Comparison of ENCODE assay signal across 11 cellular contexts in genomic region chr6:113595921-113596376, GRCh38.
A peak's percentile ranks its signal among the peaks of the same experiment; 100 is the strongest.
DNase-seq lines count a peak whose midpoint lies in the region; ATAC-seq and TF ChIP-seq lines count a peak whose summit lies in the region.
"Had no signal": no experiment of that assay in that cellular context is flagged by ENCODE, and none has a peak within 500 bp of the region (broad histone marks: within the 10 kb centered on the region; RNA-seq: fewer than 3 reads in every experiment).

No MANE protein-coding gene starts in this region.

- H3K9ac ChIP-seq in smooth muscle cell (ENCODE audit: low read depth) = no peak overlapping the region

- H3K36me3 ChIP-seq in smooth muscle cell (ENCODE audit: low read depth) (no peaks in the 10 kb centered on the region), WERI-Rb-1 (no peaks in the 10 kb centered on the region)

- H3K27me3 ChIP-seq in smooth muscle cell (ENCODE audit: low read depth) = no peaks in the 10 kb centered on the region
- H3K27me3 ChIP-seq in WERI-Rb-1 (ENCODE audit: insufficient read depth, low read depth, severe bottlenecking) = no peaks in the 10 kb centered on the region

- H3K4me1 ChIP-seq in smooth muscle cell (ENCODE audit: low read depth) = peaks cover 24% of the 10 kb centered on the region

- H4K20me1 ChIP-seq in smooth muscle cell (ENCODE audit: low read depth) = no peaks in the 10 kb centered on the region

- H3K27ac ChIP-seq in VCaP = peak overlapping the region; percentile 64
- no peak overlapping the region for H3K27ac ChIP-seq in smooth muscle cell (ENCODE audit: low read depth)
- no peak overlapping the region for H3K27ac ChIP-seq in WERI-Rb-1

- ATAC-seq in left ventricle myocardium superior (peak; percentile 86), HG02571 (IDR thresholded peaks at IDR 0.05; ENCODE audit: unreplicated experiment) (no peak)
- ATAC-seq: stimulated activated naive CD8-positive, alpha-beta T cell treated with anti-CD3 and anti-CD28 coated beads, Interleukin-15, amount 100 ng/mL, for 72 hours had no signal

- H3K79me2 ChIP-seq in smooth muscle cell (ENCODE audit: low read depth) = no peaks in the 10 kb centered on the region

- no peak overlapping the region for H2AFZ ChIP-seq in smooth muscle cell (ENCODE audit: low read depth)

- H3K4me3 ChIP-seq in smooth muscle cell = no peak overlapping the region
- H3K4me3 ChIP-seq in WERI-Rb-1 (ENCODE audit: low read depth, low read length) = no peak overlapping the region

- H3K9me3 ChIP-seq in smooth muscle cell (replicated peaks; ENCODE audit: low read depth) = no peaks in the 10 kb centered on the region
- no peaks in the 10 kb centered on the region for H3K9me3 ChIP-seq in WERI-Rb-1 (ENCODE audit: severe bottlenecking)

- TF ChIP-seq CTCF in VCaP (conservative IDR thresholded peaks at IDR 0.05) (no peak), smooth muscle cell (IDR thresholded peaks at IDR 0.05; ENCODE audit: borderline replicate concordance, insufficient read depth, poor library complexity, severe bottlenecking) (no peak), WERI-Rb-1 (IDR thresholded peaks at IDR 0.05; ENCODE audit: low read depth, low read length) (no peak)

- 74% methylated on average over 6 of the region's 6 CpGs for WGBS in smooth muscle cell (ENCODE audit: low lambda C conversion rate)

- intact Hi-C loops in left ventricle myocardium superior (cut with micrococcal nuclease) = no loop called here

- no peak overlapping the region for H3K4me2 ChIP-seq in smooth muscle cell

- H3F3A ChIP-seq in smooth muscle cell (ENCODE audit: low read depth) = no peaks in the 10 kb centered on the region

- DNase-seq in NCI-H146 (lab: John Stamatoyannopoulos, UW) (peak; percentile 15), NCI-H146 treated with DMSO at 0.1 percent for 48 hours (lab: John Stamatoyannopoulos, UW; ENCODE audit: unreplicated experiment) (no peak), left ventricle myocardium superior (no peak), stromal cell of bone marrow (ENCODE audit: low read depth) (peak; percentile 68), smooth muscle cell (lab: John Stamatoyannopoulos, UW; ENCODE audit: unreplicated experiment) (no peak), WERI-Rb-1 (no peak)
- DNase-seq: activated CD8-positive, alpha-beta memory T cell treated with anti-CD3 and anti-CD28 coated beads, Interleukin-2, amount 50 U/mL, for 48 hours; OCI-M1; stimulated activated naive CD8-positive, alpha-beta T cell treated with anti-CD3 and anti-CD28 coated beads, Interleukin-15, amount 100 ng/mL, for 72 hours had no signal

Comparison
In these comparisons a context has a peak if more than half of its experiments do, and no peak if none do; other contexts are left out.
1. DNase-seq: peak in NCI-H146 (single experiment) and stromal cell of bone marrow (single experiment); none in NCI-H146 treated with DMSO at 0.1 percent for 48 hours (single experiment), left ventricle myocardium superior (single experiment), smooth muscle cell (single experiment) and WERI-Rb-1 (single experiment).